Comparison of ENCODE assay signal across 8 cellular contexts in the genomic region with DNA sequence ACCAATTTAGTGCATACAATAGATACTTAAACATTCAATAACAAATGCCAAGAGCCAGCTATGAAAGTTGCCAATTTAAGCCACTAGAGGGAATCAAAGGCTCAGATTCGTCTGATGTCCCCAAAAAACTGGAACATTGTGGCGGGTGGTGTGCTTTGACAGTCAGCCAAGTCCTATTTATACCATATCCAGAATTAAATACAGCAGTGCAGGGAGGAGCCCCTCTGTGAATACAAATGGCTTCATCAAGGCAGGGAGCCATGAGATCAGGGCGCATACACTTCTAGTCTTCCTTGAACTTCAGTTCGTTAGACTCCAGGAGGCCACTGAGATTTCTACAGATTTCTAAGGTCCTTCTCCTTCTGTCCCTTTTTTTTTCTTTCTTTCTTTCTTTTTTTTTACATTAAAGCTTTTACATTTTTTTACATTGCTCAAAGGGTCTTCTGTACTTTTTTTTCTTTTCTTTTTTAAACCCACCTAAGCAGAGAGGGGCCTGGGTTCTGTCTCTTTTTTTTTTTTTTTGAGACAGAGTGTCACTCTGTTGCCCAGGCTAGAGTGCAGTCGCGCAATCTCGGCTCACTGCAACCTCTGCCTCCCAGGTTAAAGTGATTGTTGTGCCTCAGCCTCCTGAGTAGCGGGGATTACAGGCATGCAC. TPM values are rescaled to one million over a fixed set of nuclear protein-coding genes. Genes with fewer than 3 reads are reported as not detected.
DNase-seq lines count a peak whose midpoint lies in the region; ATAC-seq and TF ChIP-seq lines count a peak whose summit lies in the region.

No MANE protein-coding gene starts in this region.

- TF ChIP-seq CTCF in AG09319 (IDR thresholded peaks at IDR 0.05; ENCODE audit: low read depth, low read length) (peak; percentile 61), GM12873 (IDR thresholded peaks at IDR 0.05; ENCODE audit: insufficient read depth, low read depth, low read length, missing control alignments) (peak; percentile 61), WERI-Rb-1 (IDR thresholded peaks at IDR 0.05; ENCODE audit: low read depth, low read length) (peak; percentile 55), endodermal cell (conservative IDR thresholded peaks at IDR 0.05) (peak; percentile 85)

- H3K9me3 ChIP-seq in WERI-Rb-1 (ENCODE audit: severe bottlenecking): no peaks in the 10 kb centered on the region
- no peaks in the 10 kb centered on the region for H3K9me3 ChIP-seq in endodermal cell (ENCODE audit: control insufficient read depth, low read length)

- ATAC-seq in memory B cell (ENCODE audit: low read depth) (peak; percentile 62), HG02970 (IDR thresholded peaks at IDR 0.05; ENCODE audit: low FRiP score, unreplicated experiment) (no peak)

- no peaks in the 10 kb centered on the region for H3K27me3 ChIP-seq in WERI-Rb-1 (ENCODE audit: insufficient read depth, low read depth, severe bottlenecking)
- H3K27me3 ChIP-seq in endodermal cell (ENCODE audit: control insufficient read depth, insufficient read depth, low read length, poor library complexity, severe bottlenecking): no peaks in the 10 kb centered on the region

- 88 to 94% methylated on average over 6 to 8 of the region's 8 CpGs for WGBS in endodermal cell (ENCODE audit: insufficient coverage in 1 of 2, insufficient read length in 1 of 2), 2 experiments

- H3K27ac Mint-ChIP-seq in endodermal cell (peak overlapping the region; percentile 65), memory B cell (no peak overlapping the region)

- DNase-seq in AG09319 (ENCODE audit: extremely low read depth, low read depth): peak; percentile 58
- DNase-seq in NCI-H2107 (lab: John Stamatoyannopoulos, UW): peak; percentile 20
- peak; percentile 36 for DNase-seq in WERI-Rb-1
- DNase-seq in endodermal cell: peak; percentile 73
- DNase-seq in memory B cell (ENCODE audit: low spot score in 2 of 2): peak in 1 of 2 donors; percentile 8
- DNase-seq in ureter (ENCODE audit: low spot score): peak; percentile 67

- H3K27ac ChIP-seq in WERI-Rb-1: no peak overlapping the region
- no peak overlapping the region for H3K27ac ChIP-seq in endodermal cell (ENCODE audit: low read depth, low read length)

- H3K4me3 ChIP-seq in WERI-Rb-1 (ENCODE audit: low read depth, low read length): no peak overlapping the region
- no peak overlapping the region for H3K4me3 ChIP-seq in endodermal cell (ENCODE audit: low read length)

- H3K36me3 Mint-ChIP-seq in endodermal cell (ENCODE audit: low read depth): peaks cover 22% of the 10 kb centered on the region
- no peaks in the 10 kb centered on the region for H3K36me3 Mint-ChIP-seq in memory B cell

- peaks cover 3% of the 10 kb centered on the region for H3K4me1 ChIP-seq in endodermal cell (ENCODE audit: control insufficient read depth, insufficient read depth, low read length)

- H3K4me1 Mint-ChIP-seq in endodermal cell (peaks cover 31% of the 10 kb centered on the region), memory B cell (peaks cover 2% of the 10 kb centered on the region)

- no peaks in the 10 kb centered on the region for H3K27me3 Mint-ChIP-seq in endodermal cell (ENCODE audit: insufficient read depth)
- H3K27me3 Mint-ChIP-seq in memory B cell: peaks cover 10% of the 10 kb centered on the region

- no peaks in the 10 kb centered on the region for H3K9me3 Mint-ChIP-seq in endodermal cell
- no peaks in the 10 kb centered on the region for H3K9me3 Mint-ChIP-seq in memory B cell

- H3K9ac ChIP-seq in endodermal cell (ENCODE audit: extremely low read depth, low read length, poor library complexity, severe bottlenecking): no peak overlapping the region

- no peaks in the 10 kb centered on the region for H3K36me3 ChIP-seq in WERI-Rb-1
- peaks cover 5% of the 10 kb centered on the region for H3K36me3 ChIP-seq in endodermal cell (ENCODE audit: control insufficient read depth, insufficient read depth, low read length)

- H3K4me3 Mint-ChIP-seq in endodermal cell (no peak overlapping the region), memory B cell (no peak overlapping the region)

RNA-seq across cellular contexts. Expression of a gene that starts 41.5 kb away (rescaled TPM):
- total RNA-seq in endodermal cell (1,000 to 10,000 TPM; 1,572 to 1,940 TPM), ureter (1,206 TPM)
- polyA plus RNA-seq in endodermal cell (2013, experiment 1 of 2): 1,263 TPM
- polyA plus RNA-seq in endodermal cell (2013, experiment 2 of 2): 1,225 TPM
